7 cellular contexts compared by ENCODE assay signal in genomic region chr19:46868025-46868424, GRCh38. TPM values are rescaled to one million over a fixed set of nuclear protein-coding genes. Genes with fewer than 3 reads are reported as not detected.
DNase-seq lines count a peak whose midpoint lies in the region; ATAC-seq and TF ChIP-seq lines count a peak whose summit lies in the region.
"Not testable (repeated sequence)": the region's sequence is repeated elsewhere in the genome, so short reads cannot be mapped to it uniquely, and the experiment has no call there.

No MANE protein-coding gene starts in this region.

- not testable (repeated sequence) for H3K27ac ChIP-seq in CD4-positive, alpha-beta T cell (ENCODE audit: low read depth, low read length)
- H3K27ac ChIP-seq in Karpas-422 (ENCODE audit: low read length) (peak overlapping the region; percentile 34; the same call in 1 of the 2 replicates), Panc1 (ENCODE audit: low read length) (peak overlapping the region; percentile 94), breast epithelium (peak overlapping the region; percentile 39 to 76), lower lobe of right lung (peak overlapping the region; percentile 6)

- not testable (repeated sequence) for H3K36me3 Mint-ChIP-seq in CD4-positive, alpha-beta T cell (ENCODE audit: low read depth); T-helper 17 cell (ENCODE audit: low read depth)

- H3K9me3 ChIP-seq in CD4-positive, alpha-beta T cell (ENCODE audit: control insufficient read depth, low read length); Karpas-422 (ENCODE audit: low read length); Panc1 (ENCODE audit: control insufficient read depth, insufficient read depth, low read depth, low read length); T-helper 17 cell (ENCODE audit: control insufficient read depth, low read length, poor library complexity, severe bottlenecking); breast epithelium; lower lobe of right lung: not testable (repeated sequence)

- TF ChIP-seq CTCF in CD4-positive, alpha-beta T cell (IDR thresholded peaks at IDR 0.05); Panc1 (IDR thresholded peaks at IDR 0.05); breast epithelium (IDR thresholded peaks at IDR 0.05); lower lobe of right lung (IDR thresholded peaks at IDR 0.05): not testable (repeated sequence)

- not testable (repeated sequence) for H2AFZ ChIP-seq in Karpas-422 (ENCODE audit: low read length)

- H3K9ac ChIP-seq in Karpas-422 (ENCODE audit: low read length), result not testable (repeated sequence)

- H3K27me3 Mint-ChIP-seq in CD4-positive, alpha-beta T cell; T-helper 17 cell: not testable (repeated sequence)

- not testable (repeated sequence) for H3K36me3 ChIP-seq in Karpas-422 (ENCODE audit: insufficient read depth, low read length); Panc1 (ENCODE audit: control insufficient read depth, insufficient read depth, low read length); breast epithelium; lower lobe of right lung

- H3K4me2 ChIP-seq in Karpas-422 (ENCODE audit: low read depth, low read length, poor library complexity, severe bottlenecking), result peak overlapping the region; percentile 31

- H3K4me3 Mint-ChIP-seq in CD4-positive, alpha-beta T cell; T-helper 17 cell: not testable (repeated sequence)

- peaks cover 63% of the 10 kb centered on the region for H3K4me1 ChIP-seq in Karpas-422 (ENCODE audit: low read length)
- H3K4me1 ChIP-seq in Panc1 (ENCODE audit: control insufficient read depth, insufficient read depth, low read length), result peaks cover 66% of the 10 kb centered on the region
- peaks cover 0 to 16% of the 10 kb centered on the region in 2 donors for H3K4me1 ChIP-seq in breast epithelium
- H3K4me1 ChIP-seq in lower lobe of right lung, result peaks cover 61% of the 10 kb centered on the region

- POLR2A ChIA-PET in CD4-positive, alpha-beta T cell (lab: Charles Lee); Panc1 (lab: Charles Lee): not testable (repeated sequence)

- ATAC-seq in CD4-positive, alpha-beta T cell (ENCODE audit: poor library complexity); Panc1; T-helper 17 cell; lower lobe of right lung: not testable (repeated sequence)
- ATAC-seq in esophagus mucosa, result peak; percentile 61

- in situ Hi-C loops in Panc1 (cut with HindIII; ENCODE audit: low pct_unique_long_range_greater_than_20kb, low sequenced_read_pairs), result not testable (repeated sequence)

- peak overlapping the region; percentile 5 for H3K27ac Mint-ChIP-seq in CD4-positive, alpha-beta T cell
- peak overlapping the region; percentile 82 for H3K27ac Mint-ChIP-seq in T-helper 17 cell

- peaks cover 14% of the 10 kb centered on the region for H3K4me1 Mint-ChIP-seq in CD4-positive, alpha-beta T cell (ENCODE audit: low read depth)
- peaks cover 29% of the 10 kb centered on the region for H3K4me1 Mint-ChIP-seq in T-helper 17 cell

- CTCF ChIA-PET in CD4-positive, alpha-beta T cell (lab: Charles Lee), result interaction anchor here (0.6 to 1.2 kb wide), 2 partner anchors 35 to 60 kb away, joined by 3 to 4 read pairs; no protein-coding TSS in a partner anchor
- CTCF ChIA-PET in Panc1 (lab: Charles Lee), result not testable (repeated sequence)

- not testable (repeated sequence) for TF ChIP-seq POLR2A in breast epithelium (IDR thresholded peaks at IDR 0.05)

- peaks cover 66% of the 10 kb centered on the region for H4K20me1 ChIP-seq in Karpas-422 (ENCODE audit: insufficient read depth, low read depth, low read length)

- BruUV-seq in Panc1 (replicated peaks; lab: Mats Ljungman, UMichigan), result not testable (repeated sequence)

- H3K79me2 ChIP-seq in Karpas-422 (ENCODE audit: low read length), result peaks cover 98% of the 10 kb centered on the region

- H3K4me3 ChIP-seq in Karpas-422 (ENCODE audit: low read length); Panc1 (ENCODE audit: low read depth in 2 of 2, low read length in 2 of 2); breast epithelium; lower lobe of right lung: not testable (repeated sequence)

- intact Hi-C loops in CD4-positive, alpha-beta T cell (cut with DNase I, micrococcal nuclease), result loop anchor here in 1 of 2 experiments (10.0 kb wide), 1 partner anchor 47 kb away; no protein-coding TSS in a partner anchor
- intact Hi-C loops in Panc1 (cut with micrococcal nuclease; ENCODE audit: unreplicated experiment), result loop anchor here (5.0 to 10.0 kb wide), 2 partner anchors 57 to 124 kb away; no protein-coding TSS in a partner anchor
- intact Hi-C loops in breast epithelium (cut with DNase I; ENCODE audit: low total_unique reads), result not testable (repeated sequence)
- intact Hi-C loops in lower lobe of right lung (cut with DNase I), result loop anchor here (10.0 kb wide), 1 partner anchor 47 kb away; no protein-coding TSS in a partner anchor

- H3K9me3 Mint-ChIP-seq in CD4-positive, alpha-beta T cell, result not testable (repeated sequence)

- not testable (repeated sequence) for DNase-seq in CD4-positive, alpha-beta T cell; Karpas-422; Panc1 (ENCODE audit: low read depth, low spot score); T-helper 17 cell; breast epithelium (ENCODE audit: low spot score in 2 of 2); lower lobe of right lung

- not testable (repeated sequence) for H3K27me3 ChIP-seq in CD4-positive, alpha-beta T cell (ENCODE audit: control insufficient read depth, insufficient read depth, low read length); Karpas-422 (ENCODE audit: low read length); Panc1 (ENCODE audit: control insufficient read depth, insufficient read depth, low read length); breast epithelium; lower lobe of right lung (ENCODE audit: low read depth)

- H3K9me2 ChIP-seq in Karpas-422 (replicated peaks; ENCODE audit: insufficient read depth, low read length), result not testable (repeated sequence)

RNA-seq across cellular contexts. Expression of gene ARHGAP35, which starts 7.2 kb away (rescaled TPM):
- 10 to 100 TPM; 15.7 to 16.1 TPM for total RNA-seq in CD4-positive, alpha-beta T cell
- 19.7 and 30.4 TPM in 2 replicates for total RNA-seq in Karpas-422 (2014; rRNA removed; shearing (Covaris generic); ENCODE audit: low replicate concordance)
- total RNA-seq in Panc1 (2021; ENCODE audit: unreplicated experiment), result 64.1 TPM
- 33.4 TPM for polyA plus RNA-seq in Panc1 (2012; ENCODE audit: insufficient read length)
- total RNA-seq in T-helper 17 cell, result 10 to 100 TPM; 33.6 to 34.0 TPM
- total RNA-seq in breast epithelium, result 10 to 100 TPM; 44.8 to 61.9 (median 60.3) TPM
- 33.0 TPM for total RNA-seq in esophagus mucosa
- 61.6 TPM for total RNA-seq in lower lobe of right lung

RNA-seq across cellular contexts. Expression of gene AP2S1, which starts 17.4 kb away (rescaled TPM):
- total RNA-seq in CD4-positive, alpha-beta T cell, result 10 to 100 TPM; 24.5 to 26.9 TPM
- total RNA-seq in Karpas-422 (2014; rRNA removed; shearing (Covaris generic); ENCODE audit: low replicate concordance), result 63.7 and 85.5 TPM in 2 replicates
- total RNA-seq in Panc1 (2021; ENCODE audit: unreplicated experiment) (146 TPM), T-helper 17 cell (10 to 100 TPM; 37.0 to 39.7 TPM), breast epithelium (100 to 1,000 TPM in 2 of 3 donors, 10 to 100 TPM in 1; 63.1 to 108 (median 101) TPM), esophagus mucosa (206 TPM), lower lobe of right lung (120 TPM)
- 201 TPM for polyA plus RNA-seq in Panc1 (2012; ENCODE audit: insufficient read length)
